Comparison of ENCODE assay signal across 10 cellular contexts in the genomic region with DNA sequence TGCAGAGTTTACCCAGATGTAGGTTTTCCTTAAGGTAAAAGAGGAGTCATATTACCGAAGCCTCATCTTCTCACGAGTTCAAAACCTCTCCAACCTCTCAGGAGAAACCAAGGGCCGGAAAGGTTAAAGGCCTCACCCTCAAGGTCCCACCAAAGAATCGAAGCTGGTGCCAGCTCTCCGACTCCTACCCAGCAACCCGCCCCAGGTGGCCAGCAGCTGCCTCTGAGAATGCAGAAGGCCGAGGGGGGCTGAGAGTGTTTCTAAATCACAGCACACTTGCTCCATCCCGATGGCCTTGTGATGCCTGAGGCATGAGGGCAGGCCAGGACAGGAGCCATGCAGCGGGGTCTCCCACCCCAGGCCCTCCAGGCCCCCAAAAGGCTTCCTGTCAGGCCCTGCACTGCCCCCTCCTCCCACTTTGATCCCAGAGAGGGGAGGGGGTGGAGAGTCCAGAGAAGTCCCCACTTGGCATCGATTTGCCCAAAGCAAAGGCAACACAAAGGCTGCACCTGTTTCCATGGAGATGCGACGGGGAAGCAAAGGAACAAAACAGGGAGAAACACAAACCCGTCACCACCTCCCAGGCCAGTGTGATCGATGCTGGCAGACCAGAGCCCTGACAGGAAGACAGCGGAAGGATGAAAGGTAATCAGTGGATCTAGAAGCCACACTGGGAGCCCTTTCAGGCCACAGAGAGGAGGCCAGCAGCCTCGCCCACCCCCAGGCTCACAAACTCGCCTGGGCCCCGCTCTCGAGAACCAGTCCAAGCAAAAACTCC. TPM values are rescaled to one million over a fixed set of nuclear protein-coding genes. Genes with fewer than 3 reads are reported as not detected.
DNase-seq lines count a peak whose midpoint lies in the region; ATAC-seq and TF ChIP-seq lines count a peak whose summit lies in the region.
"Had no signal": no experiment of that assay in that cellular context is flagged by ENCODE, and none has a peak within 500 bp of the region (broad histone marks: within the 10 kb centered on the region; RNA-seq: fewer than 3 reads in every experiment).

No MANE protein-coding gene starts in this region.

- peaks cover 7% of the 10 kb centered on the region for H3K27me3 Mint-ChIP-seq in HFFc6 (ENCODE audit: insufficient read depth)

- no peak overlapping the region for H3K4me3 Mint-ChIP-seq in HFFc6

- H3K27ac Mint-ChIP-seq in HFFc6, result peak overlapping the region; percentile 48; the same call in 1 of the 2 replicates

- peaks cover 4% of the 10 kb centered on the region; the same call in 1 of the 2 replicates for H3K36me3 Mint-ChIP-seq in HFFc6 (ENCODE audit: low read depth)

- ATAC-seq in left ventricle myocardium superior, result no peak

- no peak for TF ChIP-seq EP300 in sigmoid colon (IDR thresholded peaks at IDR 0.05)

- no peaks in the 10 kb centered on the region for H3K36me3 ChIP-seq in sigmoid colon

- peak overlapping the region; percentile 97 to 100 (median 99) for H3K27ac ChIP-seq in sigmoid colon

- H3K4me3 ChIP-seq in sigmoid colon, result no peak overlapping the region

- H3K27me3 ChIP-seq in sigmoid colon, result no peaks in the 10 kb centered on the region

- no peak for TF ChIP-seq POLR2A in sigmoid colon (IDR thresholded peaks at IDR 0.05)

- H3K9me3 ChIP-seq in sigmoid colon, result no peaks in the 10 kb centered on the region

- peaks cover 54% of the 10 kb centered on the region for H3K4me1 Mint-ChIP-seq in HFFc6 (ENCODE audit: low read depth)

- no peaks in the 10 kb centered on the region for H3K9me3 Mint-ChIP-seq in HFFc6

- intact Hi-C loops in left ventricle myocardium superior (cut with micrococcal nuclease), result no loop called here
- intact Hi-C loops in sigmoid colon (cut with DNase I), result no loop called here

- H3K4me1 ChIP-seq in sigmoid colon, result peaks cover 0 to 100% (median 97%) of the 10 kb centered on the region in 4 donors

- TF ChIP-seq CTCF in HFFc6 (IDR thresholded peaks at IDR 0.05) (no peak), sigmoid colon (IDR thresholded peaks at IDR 0.05) (no peak)

- DNase-seq in HFFc6 (no peak), NCI-H774 (lab: John Stamatoyannopoulos, UW) (peak; percentile 80), left ventricle myocardium superior (peak; percentile 48), sigmoid colon (no peak), GM19238 (ENCODE audit: insufficient read length, low spot score) (no peak), GOT3 (lab: John Stamatoyannopoulos, UW) (no peak), CD1c-positive myeloid dendritic cell (ENCODE audit: extremely low spot score) (no peak), D341Med (ENCODE audit: low spot score) (no peak)
- DNase-seq: occipital lobe, SW 1271 had no signal

- WGBS in sigmoid colon, 2 donors, result 82 to 89% methylated on average over 19 of the region's 19 CpGs

RNA-seq across cellular contexts. Expression of a gene that starts 39.0 kb away (rescaled TPM):
- total RNA-seq in HFFc6 (2021; fragmentation: NEBNext Ultra II Directional; extraction: Animal tissue kit (Norgen Biotek cat#: 25700)), result 10 to 100 TPM; 34.0 to 41.0 (median 34.9) TPM
- total RNA-seq in left ventricle myocardium superior (55.0 TPM), sigmoid colon (10 to 100 TPM; 29.5 to 64.0 (median 33.7) TPM)
- 10 to 100 TPM in 2 of 3 donors, 1 to 10 TPM in 1; 3.0 to 20.0 (median 11.4) TPM for polyA plus RNA-seq in sigmoid colon

Comparison
In these comparisons a context has a peak if more than half of its experiments do, and no peak if none do; other contexts are left out.
1. DNase-seq: peak in NCI-H774 (single experiment) and left ventricle myocardium superior (single experiment); none in HFFc6 (single experiment), sigmoid colon (single experiment), GM19238 (single experiment), GOT3 (single experiment), CD1c-positive myeloid dendritic cell (single experiment) and D341Med (single experiment).